17 cellular contexts compared by ENCODE assay signal in the genomic region with DNA sequence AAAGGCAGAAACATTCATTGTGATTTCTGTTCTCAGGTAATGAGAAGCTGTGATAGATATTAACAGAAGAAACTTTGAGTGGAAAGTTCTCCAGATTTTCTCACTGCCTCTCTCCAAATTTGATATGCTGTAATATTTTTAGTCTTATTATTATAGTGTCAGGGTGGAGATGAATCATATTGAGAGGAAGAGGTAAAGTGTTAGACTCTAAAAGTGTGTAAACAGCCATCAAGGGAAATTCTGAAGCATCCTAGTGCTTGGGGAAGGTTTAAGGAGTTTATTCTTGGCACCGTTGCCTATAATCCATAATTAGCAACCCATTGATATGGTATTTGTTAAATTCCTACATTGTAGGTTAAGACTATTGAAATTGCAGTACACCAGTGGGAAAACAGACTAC.
DNase-seq lines count a peak whose midpoint lies in the region; ATAC-seq, FAIRE-seq and TF ChIP-seq lines count a peak whose summit lies in the region.
"Had no signal": no experiment of that assay in that cellular context is flagged by ENCODE, and none has a peak within 500 bp of the region (broad histone marks: within the 10 kb centered on the region; RNA-seq: fewer than 3 reads in every experiment).

No MANE protein-coding gene starts in this region.

- H3K9me3 Mint-ChIP-seq in activated CD8-positive, alpha-beta T cell treated with anti-CD3 and anti-CD28 coated beads for 36 hours, result no peaks in the 10 kb centered on the region
- H3K9me3 Mint-ChIP-seq in activated CD8-positive, alpha-beta T cell treated with anti-CD3 and anti-CD28 coated beads, Interleukin-2, amount 10 ng/mL, durations not matched to agents 7 days and 5 days (ENCODE audit: insufficient read depth), result no peaks in the 10 kb centered on the region
- no peaks in the 10 kb centered on the region for H3K9me3 Mint-ChIP-seq in Caco-2 (ENCODE audit: unreplicated experiment)
- no peaks in the 10 kb centered on the region for H3K9me3 Mint-ChIP-seq in CD8-positive, alpha-beta memory T cell
- H3K9me3 Mint-ChIP-seq: CD4-positive, CD25-positive, alpha-beta regulatory T cell; GM23338 had no signal

- peak; percentile 40 for ATAC-seq in activated CD8-positive, alpha-beta T cell treated with anti-CD3 and anti-CD28 coated beads for 36 hours
- ATAC-seq in activated CD8-positive, alpha-beta T cell treated with anti-CD3 and anti-CD28 coated beads, Interleukin-2, amount 10 ng/mL, durations not matched to agents 7 days and 5 days, result no peak
- no peak for ATAC-seq in RWPE2 (ENCODE audit: low read depth)
- ATAC-seq: GM23338, Right ventricle myocardium inferior had no signal

- H3K4me3 ChIP-seq in Caco-2 (ENCODE audit: low read depth, low read length) (no peak overlapping the region), RWPE2 (ENCODE audit: severe bottlenecking) (no peak overlapping the region), endothelial cell of umbilical vein (replicated peaks in 1 of 3; ENCODE audit: insufficient read depth in 1 of 3, low read depth in 1 of 3, low read length in 3 of 3) (no peak overlapping the region), lower leg skin (ENCODE audit: low read depth, poor library complexity, severe bottlenecking) (no peak overlapping the region)
- no peak overlapping the region for H3K4me3 ChIP-seq in CD8-positive, alpha-beta memory T cell (ENCODE audit: low read length)
- H3K4me3 ChIP-seq: GM23338, Peyer's patch had no signal

- H3K9me3 ChIP-seq in Caco-2, result no peaks in the 10 kb centered on the region
- no peaks in the 10 kb centered on the region for H3K9me3 ChIP-seq in RWPE2 (ENCODE audit: severe bottlenecking)
- H3K9me3 ChIP-seq in endothelial cell of umbilical vein (replicated peaks; ENCODE audit: control insufficient read depth, insufficient read depth, low read length), result no peaks in the 10 kb centered on the region
- no peaks in the 10 kb centered on the region for H3K9me3 ChIP-seq in CD8-positive, alpha-beta memory T cell (ENCODE audit: low read length)
- H3K9me3 ChIP-seq: BE2C, Peyer's patch had no signal

- dilution Hi-C loops in endothelial cell of umbilical vein (cut with MboI; ENCODE audit: extremely low pct_ligation_motif_present, low sequenced_read_pairs), result loop anchor here (25.0 kb wide), 1 partner anchor 139 kb away; no protein-coding TSS in a partner anchor

- no peak overlapping the region for H3K4me2 ChIP-seq in endothelial cell of umbilical vein (ENCODE audit: insufficient read depth, low read length)
- H3K4me2 ChIP-seq: GM23338 had no signal

- peaks cover 9% of the 10 kb centered on the region for H3K27me3 Mint-ChIP-seq in activated CD8-positive, alpha-beta T cell treated with anti-CD3 and anti-CD28 coated beads for 36 hours
- peaks cover 20% of the 10 kb centered on the region for H3K27me3 Mint-ChIP-seq in activated CD8-positive, alpha-beta T cell treated with anti-CD3 and anti-CD28 coated beads, Interleukin-2, amount 10 ng/mL, durations not matched to agents 7 days and 5 days (ENCODE audit: low read depth)
- H3K27me3 Mint-ChIP-seq in Caco-2 (ENCODE audit: insufficient read depth, unreplicated experiment), result no peaks in the 10 kb centered on the region
- peaks cover 3 to 19% of the 10 kb centered on the region in 2 donors for H3K27me3 Mint-ChIP-seq in CD8-positive, alpha-beta memory T cell

- 80 to 89% methylated on average over 1 of the region's 1 CpG for WGBS in lower leg skin, 2 donors

- POLR2A ChIA-PET in activated CD8-positive, alpha-beta T cell treated with anti-CD3 and anti-CD28 coated beads for 36 hours (lab: Charles Lee), result interaction anchor here (1.1 to 1.3 kb wide), 2 partner anchors 20 to 68 kb away, joined by 3 to 5 read pairs; no protein-coding TSS in a partner anchor
- POLR2A ChIA-PET in activated CD8-positive, alpha-beta T cell treated with anti-CD3 and anti-CD28 coated beads, Interleukin-2, amount 10 ng/mL, durations not matched to agents 7 days and 5 days (lab: Charles Lee), result interaction anchor here (0.6 to 4.4 kb wide), 2 partner anchors 104 to 693 kb away, joined by 3 to 21 read pairs; partner anchors contain the start of gene NABP1
- POLR2A ChIA-PET in Caco-2 (lab: Charles Lee) (interaction anchor here (2.5 kb wide), 1 partner anchor 105 kb away, joined by 15 read pairs; the partner anchor contains the start of gene NABP1), endothelial cell of umbilical vein (lab: Charles Lee) (interaction anchor here (1.0 kb wide), 1 partner anchor 104 kb away, joined by 5 read pairs; the partner anchor contains the start of gene NABP1)
- POLR2A ChIA-PET in CD8-positive, alpha-beta memory T cell (lab: Charles Lee), result no interaction called here

- H3K79me2 ChIP-seq in endothelial cell of umbilical vein (ENCODE audit: control insufficient read depth, insufficient read depth, low read length), result no peaks in the 10 kb centered on the region

- no peak overlapping the region for H2AFZ ChIP-seq in endothelial cell of umbilical vein (ENCODE audit: low read depth, low read length)
- H2AFZ ChIP-seq: GM23338 had no signal

- BruUV-seq in Caco-2 (replicated peaks; lab: Mats Ljungman, UMichigan), result no TSS peak
- no TSS peak for BruUV-seq in endothelial cell of umbilical vein (replicated peaks; lab: Mats Ljungman, UMichigan)

- no peak for TF ChIP-seq CTCF in activated CD8-positive, alpha-beta T cell treated with anti-CD3 and anti-CD28 coated beads for 36 hours (IDR thresholded peaks at IDR 0.05)
- no peak for TF ChIP-seq CTCF in Caco-2 (IDR thresholded peaks at IDR 0.05; ENCODE audit: insufficient read depth in 1 of 2, low read depth in 1 of 2, low read length in 1 of 2, severe bottlenecking in 1 of 2, unreplicated experiment in 1 of 2)
- TF ChIP-seq CTCF in RWPE2 (IDR thresholded peaks at IDR 0.05; ENCODE audit: poor library complexity, severe bottlenecking), result no peak
- no peak for TF ChIP-seq CTCF in endothelial cell of umbilical vein (IDR thresholded peaks at IDR 0.05; ENCODE audit: extremely low read depth in 1 of 2, insufficient read depth in 1 of 2, low read depth in 1 of 2, low read length in 2 of 2)
- no peak for TF ChIP-seq CTCF in lower leg skin (IDR thresholded peaks at IDR 0.05)

- peaks cover 42% of the 10 kb centered on the region for H3K4me1 Mint-ChIP-seq in activated CD8-positive, alpha-beta T cell treated with anti-CD3 and anti-CD28 coated beads for 36 hours (ENCODE audit: low read depth)
- H3K4me1 Mint-ChIP-seq in activated CD8-positive, alpha-beta T cell treated with anti-CD3 and anti-CD28 coated beads, Interleukin-2, amount 10 ng/mL, durations not matched to agents 7 days and 5 days (ENCODE audit: low read depth), result peaks cover 31% of the 10 kb centered on the region
- H3K4me1 Mint-ChIP-seq in Caco-2 (ENCODE audit: low read depth, unreplicated experiment), result peaks cover 49% of the 10 kb centered on the region
- peaks cover 21 to 28% (median 24%) of the 10 kb centered on the region in 3 donors for H3K4me1 Mint-ChIP-seq in CD8-positive, alpha-beta memory T cell

- H3K4me1 ChIP-seq in Caco-2, result peaks cover 65% of the 10 kb centered on the region
- H3K4me1 ChIP-seq in RWPE2 (ENCODE audit: insufficient read depth, poor library complexity, severe bottlenecking), result peaks cover 32% of the 10 kb centered on the region
- peaks cover 3% of the 10 kb centered on the region for H3K4me1 ChIP-seq in endothelial cell of umbilical vein (ENCODE audit: control insufficient read depth, extremely low read depth, insufficient read depth, low read length)
- peaks cover 17% of the 10 kb centered on the region for H3K4me1 ChIP-seq in CD8-positive, alpha-beta memory T cell (ENCODE audit: insufficient read depth, low read length)

- no peak for TF ChIP-seq POLR2A in endothelial cell of umbilical vein (IDR thresholded peaks at IDR 0.05; ENCODE audit: low read depth, low read length)
- no peak for TF ChIP-seq POLR2A in lower leg skin (IDR thresholded peaks at IDR 0.05)

- intact Hi-C loops in activated CD8-positive, alpha-beta T cell treated with anti-CD3 and anti-CD28 coated beads for 36 hours (cut with micrococcal nuclease), result loop anchor here (5.0 kb wide), 3 partner anchors 44 to 104 kb away; partner anchors contain the start of gene NABP1
- intact Hi-C loops in Caco-2 (cut with micrococcal nuclease; ENCODE audit: unreplicated experiment) (no loop called here), endothelial cell of umbilical vein (cut with micrococcal nuclease) (no loop called here), lower leg skin (cut with DNase I; ENCODE audit: low total_unique reads) (no loop called here)

- no peak overlapping the region for H3K27ac Mint-ChIP-seq in activated CD8-positive, alpha-beta T cell treated with anti-CD3 and anti-CD28 coated beads for 36 hours
- no peak overlapping the region for H3K27ac Mint-ChIP-seq in activated CD8-positive, alpha-beta T cell treated with anti-CD3 and anti-CD28 coated beads, Interleukin-2, amount 10 ng/mL, durations not matched to agents 7 days and 5 days
- peak overlapping the region; percentile 79 for H3K27ac Mint-ChIP-seq in Caco-2 (ENCODE audit: unreplicated experiment)
- H3K27ac Mint-ChIP-seq in CD8-positive, alpha-beta memory T cell, result no peak overlapping the region

- no peaks in the 10 kb centered on the region for H3K27me3 ChIP-seq in Caco-2 (replicated peaks; ENCODE audit: control insufficient read depth, insufficient read depth, low read length)
- H3K27me3 ChIP-seq in RWPE2 (ENCODE audit: insufficient read depth, poor library complexity, severe bottlenecking), result no peaks in the 10 kb centered on the region
- no peaks in the 10 kb centered on the region for H3K27me3 ChIP-seq in endothelial cell of umbilical vein (ENCODE audit: control insufficient read depth in 2 of 2, insufficient read depth in 2 of 2, low read length in 2 of 2)
- peaks cover 4% of the 10 kb centered on the region for H3K27me3 ChIP-seq in CD8-positive, alpha-beta memory T cell (ENCODE audit: insufficient read depth, low read length, poor library complexity, severe bottlenecking)
- H3K27me3 ChIP-seq: BE2C, Peyer's patch had no signal

- no peak overlapping the region for H3K4me3 Mint-ChIP-seq in activated CD8-positive, alpha-beta T cell treated with anti-CD3 and anti-CD28 coated beads for 36 hours
- H3K4me3 Mint-ChIP-seq in activated CD8-positive, alpha-beta T cell treated with anti-CD3 and anti-CD28 coated beads, Interleukin-2, amount 10 ng/mL, durations not matched to agents 7 days and 5 days, result no peak overlapping the region
- H3K4me3 Mint-ChIP-seq in Caco-2 (ENCODE audit: unreplicated experiment), result no peak overlapping the region
- H3K4me3 Mint-ChIP-seq in CD8-positive, alpha-beta memory T cell, result no peak overlapping the region
- H3K4me3 Mint-ChIP-seq: CD4-positive, CD25-positive, alpha-beta regulatory T cell; GM23338 had no signal

- H3K36me3 ChIP-seq in Caco-2 (ENCODE audit: control insufficient read depth, insufficient read depth, low read length) (no peaks in the 10 kb centered on the region), RWPE2 (ENCODE audit: low read depth) (no peaks in the 10 kb centered on the region), endothelial cell of umbilical vein (ENCODE audit: control insufficient read depth in 2 of 2, extremely low read depth in 1 of 2, insufficient read depth in 2 of 2, low read length in 2 of 2) (no peaks in the 10 kb centered on the region)
- H3K36me3 ChIP-seq in CD8-positive, alpha-beta memory T cell (ENCODE audit: insufficient read depth, low read length), result no peaks in the 10 kb centered on the region
- H3K36me3 ChIP-seq: BE2C, Peyer's patch had no signal

- H3K9me1 ChIP-seq in endothelial cell of umbilical vein (replicated peaks; ENCODE audit: control insufficient read depth, extremely low read depth, insufficient read depth, low read length), result no peaks in the 10 kb centered on the region

- no peak for DNase-seq in activated CD8-positive, alpha-beta T cell treated with anti-CD3 and anti-CD28 coated beads for 36 hours
- DNase-seq in activated CD8-positive, alpha-beta T cell treated with anti-CD3 and anti-CD28 coated beads, Interleukin-2, amount 10 ng/mL, durations not matched to agents 7 days and 5 days, result no peak
- DNase-seq in Caco-2 (no peak), RWPE2 (ENCODE audit: low spot score) (no peak), endothelial cell of umbilical vein (ENCODE audit: low read depth, low spot score) (no peak), lower leg skin (ENCODE audit: low spot score in 2 of 2) (no peak)
- DNase-seq in CD8-positive, alpha-beta memory T cell, result no peak
- DNase-seq: BE2C; Calu3; CD4-positive, CD25-positive, alpha-beta regulatory T cell; GF-D8; KBM-7; NCI-H1694 treated with DMSO at 0.1 percent for 48 hours; Peyer's patch had no signal

- no peaks in the 10 kb centered on the region for H4K20me1 ChIP-seq in endothelial cell of umbilical vein (replicated peaks; ENCODE audit: control insufficient read depth, extremely low read depth, insufficient read depth, low read length)

- CTCF ChIA-PET in activated CD8-positive, alpha-beta T cell treated with anti-CD3 and anti-CD28 coated beads for 36 hours (lab: Charles Lee), result interaction anchor here (1.3 to 3.7 kb wide), 4 partner anchors 13 to 118 kb away, joined by 3 to 13 read pairs (median 9); no protein-coding TSS in a partner anchor
- CTCF ChIA-PET in activated CD8-positive, alpha-beta T cell treated with anti-CD3 and anti-CD28 coated beads, Interleukin-2, amount 10 ng/mL, durations not matched to agents 7 days and 5 days (lab: Charles Lee), result interaction anchor here (0.8 to 1.0 kb wide), 2 partner anchors 102 to 590 kb away, joined by 3 read pairs; no protein-coding TSS in a partner anchor
- CTCF ChIA-PET in Caco-2 (lab: Charles Lee) (interaction anchor here (1.6 kb wide), 1 partner anchor 104 kb away, joined by 3 read pairs; the partner anchor contains the start of gene NABP1), endothelial cell of umbilical vein (lab: Charles Lee) (interaction anchor here (0.7 to 1.3 kb wide), 3 partner anchors 9 to 123 kb away, joined by 3 read pairs; no protein-coding TSS in a partner anchor)
- CTCF ChIA-PET in CD8-positive, alpha-beta memory T cell (lab: Charles Lee), result interaction anchor here (1.2 to 1.5 kb wide), 2 partner anchors 47 to 134 kb away, joined by 3 to 4 read pairs; no protein-coding TSS in a partner anchor

- no peaks in the 10 kb centered on the region for H3K36me3 Mint-ChIP-seq in activated CD8-positive, alpha-beta T cell treated with anti-CD3 and anti-CD28 coated beads for 36 hours (ENCODE audit: low read depth)
- H3K36me3 Mint-ChIP-seq in activated CD8-positive, alpha-beta T cell treated with anti-CD3 and anti-CD28 coated beads, Interleukin-2, amount 10 ng/mL, durations not matched to agents 7 days and 5 days (ENCODE audit: low read depth), result no peaks in the 10 kb centered on the region
- peaks cover 12% of the 10 kb centered on the region for H3K36me3 Mint-ChIP-seq in Caco-2 (ENCODE audit: insufficient read depth, unreplicated experiment)
- no peaks in the 10 kb centered on the region for H3K36me3 Mint-ChIP-seq in CD8-positive, alpha-beta memory T cell
- H3K36me3 Mint-ChIP-seq: CD4-positive, CD25-positive, alpha-beta regulatory T cell had no signal

- FAIRE-seq in endothelial cell of umbilical vein (lab: Jason Lieb, UNC), result no peak
- FAIRE-seq: A204.1 had no signal

- peak overlapping the region; percentile 21 for H3K27ac ChIP-seq in RWPE2 (ENCODE audit: poor library complexity, severe bottlenecking)
- no peak overlapping the region for H3K27ac ChIP-seq in endothelial cell of umbilical vein (ENCODE audit: insufficient read depth, low read depth, low read length)
- H3K27ac ChIP-seq in CD8-positive, alpha-beta memory T cell (ENCODE audit: low read depth, low read length), result no peak overlapping the region
- H3K27ac ChIP-seq: Peyer's patch had no signal

- H3K9ac ChIP-seq in endothelial cell of umbilical vein (replicated peaks; ENCODE audit: extremely low read depth, insufficient read depth, low read length), result no peak overlapping the region
